ENCODE assay signal across 8 cellular contexts in genomic region chr19:4694211-4694987, GRCh38. TPM values are rescaled to one million over a fixed set of nuclear protein-coding genes. Genes with fewer than 3 reads are reported as not detected.
DNase-seq lines count a peak whose midpoint lies in the region; ATAC-seq and TF ChIP-seq lines count a peak whose summit lies in the region.

No MANE protein-coding gene starts in this region.

- TF ChIP-seq CTCF in fibroblast of pulmonary artery (IDR thresholded peaks at IDR 0.05; ENCODE audit: low read length, missing control alignments) = no peak

- H3K4me3 ChIP-seq in fibroblast of pulmonary artery (replicated peaks; ENCODE audit: low read depth, low read length) = no peak overlapping the region

- ATAC-seq in HG03108 (IDR thresholded peaks at IDR 0.05; ENCODE audit: unreplicated experiment) (no peak), HG03175 (IDR thresholded peaks at IDR 0.05; ENCODE audit: unreplicated experiment) (no peak)

- peak; percentile 100 for DNase-seq in EL
- peak; percentile 98 for DNase-seq in RPMI8226
- DNase-seq in fibroblast of pulmonary artery (ENCODE audit: low read depth) = peak; percentile 91
- DNase-seq in renal cortical epithelial cell (ENCODE audit: low read depth) = peak; percentile 94
- DNase-seq in NCI-H1417 (lab: John Stamatoyannopoulos, UW) = no peak
- DNase-seq in NCI-H748 (lab: John Stamatoyannopoulos, UW; ENCODE audit: unreplicated experiment) = no peak

RNA-seq across cellular contexts. Expression of gene MYDGF, which starts 24.3 kb away (rescaled TPM):
- 52.1 and 140 TPM in 2 replicates for total RNA-seq in renal cortical epithelial cell

RNA-seq across cellular contexts. Expression of gene DPP9, which starts 29.2 kb away (rescaled TPM):
- total RNA-seq in renal cortical epithelial cell = 21.5 and 37.4 TPM in 2 replicates

RNA-seq across cellular contexts. Expression of gene TNFAIP8L1, which starts 55.1 kb away (rescaled TPM):
- total RNA-seq in renal cortical epithelial cell = 3.0 and 5.4 TPM in 2 replicates

Comparison
In these comparisons a context has a peak if more than half of its experiments do, and no peak if none do; other contexts are left out.
1. DNase-seq: peak in EL (single experiment), RPMI8226 (single experiment), fibroblast of pulmonary artery (single experiment) and renal cortical epithelial cell (single experiment); none in NCI-H1417 (0 of 3) and NCI-H748 (single experiment).